In genomic region chr17:41687828-41688640, GRCh38 we compare ENCODE assay signal across 1 cellular context.
TF ChIP-seq lines count a peak whose summit lies in the region.

No MANE protein-coding gene starts in this region.

TF ChIP-seq in HEK293, 187 proteins besides CTCF, POLR2A, EP300 and RAD21 (continued from another document):
- TF ChIP-seq, protein P1, sequence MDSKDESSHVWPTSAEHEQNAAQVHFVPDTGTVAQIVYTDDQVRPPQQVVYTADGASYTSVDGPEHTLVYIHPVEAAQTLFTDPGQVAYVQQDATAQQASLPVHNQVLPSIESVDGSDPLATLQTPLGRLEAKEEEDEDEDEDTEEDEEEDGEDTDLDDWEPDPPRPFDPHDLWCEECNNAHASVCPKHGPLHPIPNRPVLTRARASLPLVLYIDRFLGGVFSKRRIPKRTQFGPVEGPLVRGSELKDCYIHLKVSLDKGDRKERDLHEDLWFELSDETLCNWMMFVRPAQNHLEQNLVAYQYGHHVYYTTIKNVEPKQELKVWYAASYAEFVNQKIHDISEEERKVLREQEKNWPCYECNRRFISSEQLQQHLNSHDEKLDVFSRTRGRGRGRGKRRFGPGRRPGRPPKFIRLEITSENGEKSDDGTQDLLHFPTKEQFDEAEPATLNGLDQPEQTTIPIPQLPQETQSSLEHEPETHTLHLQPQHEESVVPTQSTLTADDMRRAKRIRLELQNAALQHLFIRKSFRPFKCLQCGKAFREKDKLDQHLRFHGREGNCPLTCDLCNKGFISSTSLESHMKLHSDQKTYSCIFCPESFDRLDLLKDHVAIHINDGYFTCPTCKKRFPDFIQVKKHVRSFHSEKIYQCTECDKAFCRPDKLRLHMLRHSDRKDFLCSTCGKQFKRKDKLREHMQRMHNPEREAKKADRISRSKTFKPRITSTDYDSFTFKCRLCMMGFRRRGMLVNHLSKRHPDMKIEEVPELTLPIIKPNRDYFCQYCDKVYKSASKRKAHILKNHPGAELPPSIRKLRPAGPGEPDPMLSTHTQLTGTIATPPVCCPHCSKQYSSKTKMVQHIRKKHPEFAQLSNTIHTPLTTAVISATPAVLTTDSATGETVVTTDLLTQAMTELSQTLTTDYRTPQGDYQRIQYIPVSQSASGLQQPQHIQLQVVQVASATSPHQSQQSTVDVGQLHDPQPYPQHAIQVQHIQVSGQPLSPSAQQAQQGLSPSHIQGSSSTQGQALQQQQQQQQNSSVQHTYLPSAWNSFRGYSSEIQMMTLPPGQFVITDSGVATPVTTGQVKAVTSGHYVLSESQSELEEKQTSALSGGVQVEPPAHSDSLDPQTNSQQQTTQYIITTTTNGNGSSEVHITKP (tag by site-specific recombination; IDR thresholded peaks at IDR 0.05): peak; percentile 98
- TF ChIP-seq ZBTB7A (tag by site-specific recombination; IDR thresholded peaks at IDR 0.05; ENCODE audit: low read depth) (no peak), ZNF121 (tag by site-specific recombination; IDR thresholded peaks at IDR 0.05) (no peak), GLI2 (tag by site-specific recombination; IDR thresholded peaks at IDR 0.05; ENCODE audit: borderline replicate concordance, low read depth) (no peak), ZNF660 (tag by site-specific recombination; IDR thresholded peaks at IDR 0.05) (0 out of 2 replicates have a peak, but pooled peaks have one; percentile 68), ZNF837 (tag by site-specific recombination; IDR thresholded peaks at IDR 0.05) (no peak), MZF1 (tag by site-specific recombination; IDR thresholded peaks at IDR 0.05; ENCODE audit: borderline replicate concordance) (0 out of 2 replicates have a peak, but pooled peaks have one; percentile 55), OSR2 (tag by site-specific recombination; IDR thresholded peaks at IDR 0.05) (no peak), KLF16 (tag by site-specific recombination; IDR thresholded peaks at IDR 0.05) (peak; percentile 43; the same call in 1 of the 2 replicates), ZNF785 (tag by site-specific recombination; IDR thresholded peaks at IDR 0.05) (no peak), ZNF561 (tag by site-specific recombination; IDR thresholded peaks at IDR 0.05; ENCODE audit: borderline replicate concordance) (peak; percentile 81), ZBTB1 (tag by site-specific recombination; IDR thresholded peaks at IDR 0.05) (0 out of 2 replicates have a peak, but pooled peaks have one; percentile 5), ZNF449 (tag by site-specific recombination; IDR thresholded peaks at IDR 0.05) (peak; percentile 28; the same call in 1 of the 2 replicates), ZIC2 (tag by site-specific recombination; IDR thresholded peaks at IDR 0.05) (peak; percentile 59), MYNN (tag by site-specific recombination; IDR thresholded peaks at IDR 0.05; ENCODE audit: borderline replicate concordance) (no peak), KLF10 (tag by site-specific recombination; IDR thresholded peaks at IDR 0.05) (no peak), ZNF776 (tag by site-specific recombination; IDR thresholded peaks at IDR 0.05; ENCODE audit: borderline replicate concordance) (no peak), ZNF302 (tag by site-specific recombination; IDR thresholded peaks at IDR 0.05; ENCODE audit: low read depth) (no peak), ZFP69B (tag by site-specific recombination; IDR thresholded peaks at IDR 0.05) (peak; percentile 62; the same call in 1 of the 2 replicates), ZNF37A (tag by site-specific recombination; IDR thresholded peaks at IDR 0.05) (no peak), ZNF155 (tag by site-specific recombination; IDR thresholded peaks at IDR 0.05) (no peak), PRDM6 (tag by site-specific recombination; IDR thresholded peaks at IDR 0.05) (no peak), YY1 (tag by site-specific recombination; IDR thresholded peaks at IDR 0.05) (no peak), ZNF585B (tag by site-specific recombination; IDR thresholded peaks at IDR 0.05) (no peak), ZNF416 (tag by site-specific recombination; IDR thresholded peaks at IDR 0.05) (no peak), ZNF623 (tag by site-specific recombination; IDR thresholded peaks at IDR 0.05) (no peak), FEZF1 (tag by site-specific recombination; IDR thresholded peaks at IDR 0.05) (no peak), ZBTB48 (tag by site-specific recombination; IDR thresholded peaks at IDR 0.05) (no peak), TCF7L2 (IDR thresholded peaks at IDR 0.05; ENCODE audit: borderline replicate concordance, low read depth, low read length) (0 out of 2 replicates have a peak, but pooled peaks have one; percentile 80)
- TF ChIP-seq, protein P2, sequence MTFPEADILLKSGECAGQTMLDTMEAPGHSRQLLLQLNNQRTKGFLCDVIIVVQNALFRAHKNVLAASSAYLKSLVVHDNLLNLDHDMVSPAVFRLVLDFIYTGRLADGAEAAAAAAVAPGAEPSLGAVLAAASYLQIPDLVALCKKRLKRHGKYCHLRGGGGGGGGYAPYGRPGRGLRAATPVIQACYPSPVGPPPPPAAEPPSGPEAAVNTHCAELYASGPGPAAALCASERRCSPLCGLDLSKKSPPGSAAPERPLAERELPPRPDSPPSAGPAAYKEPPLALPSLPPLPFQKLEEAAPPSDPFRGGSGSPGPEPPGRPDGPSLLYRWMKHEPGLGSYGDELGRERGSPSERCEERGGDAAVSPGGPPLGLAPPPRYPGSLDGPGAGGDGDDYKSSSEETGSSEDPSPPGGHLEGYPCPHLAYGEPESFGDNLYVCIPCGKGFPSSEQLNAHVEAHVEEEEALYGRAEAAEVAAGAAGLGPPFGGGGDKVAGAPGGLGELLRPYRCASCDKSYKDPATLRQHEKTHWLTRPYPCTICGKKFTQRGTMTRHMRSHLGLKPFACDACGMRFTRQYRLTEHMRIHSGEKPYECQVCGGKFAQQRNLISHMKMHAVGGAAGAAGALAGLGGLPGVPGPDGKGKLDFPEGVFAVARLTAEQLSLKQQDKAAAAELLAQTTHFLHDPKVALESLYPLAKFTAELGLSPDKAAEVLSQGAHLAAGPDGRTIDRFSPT (tag by site-specific recombination; IDR thresholded peaks at IDR 0.05): no peak
- TF ChIP-seq, protein P3, sequence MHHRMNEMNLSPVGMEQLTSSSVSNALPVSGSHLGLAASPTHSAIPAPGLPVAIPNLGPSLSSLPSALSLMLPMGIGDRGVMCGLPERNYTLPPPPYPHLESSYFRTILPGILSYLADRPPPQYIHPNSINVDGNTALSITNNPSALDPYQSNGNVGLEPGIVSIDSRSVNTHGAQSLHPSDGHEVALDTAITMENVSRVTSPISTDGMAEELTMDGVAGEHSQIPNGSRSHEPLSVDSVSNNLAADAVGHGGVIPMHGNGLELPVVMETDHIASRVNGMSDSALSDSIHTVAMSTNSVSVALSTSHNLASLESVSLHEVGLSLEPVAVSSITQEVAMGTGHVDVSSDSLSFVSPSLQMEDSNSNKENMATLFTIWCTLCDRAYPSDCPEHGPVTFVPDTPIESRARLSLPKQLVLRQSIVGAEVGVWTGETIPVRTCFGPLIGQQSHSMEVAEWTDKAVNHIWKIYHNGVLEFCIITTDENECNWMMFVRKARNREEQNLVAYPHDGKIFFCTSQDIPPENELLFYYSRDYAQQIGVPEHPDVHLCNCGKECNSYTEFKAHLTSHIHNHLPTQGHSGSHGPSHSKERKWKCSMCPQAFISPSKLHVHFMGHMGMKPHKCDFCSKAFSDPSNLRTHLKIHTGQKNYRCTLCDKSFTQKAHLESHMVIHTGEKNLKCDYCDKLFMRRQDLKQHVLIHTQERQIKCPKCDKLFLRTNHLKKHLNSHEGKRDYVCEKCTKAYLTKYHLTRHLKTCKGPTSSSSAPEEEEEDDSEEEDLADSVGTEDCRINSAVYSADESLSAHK (tag by site-specific recombination; IDR thresholded peaks at IDR 0.05): 0 out of 2 replicates have a peak, but pooled peaks have one; percentile 14
- TF ChIP-seq, protein P4, sequence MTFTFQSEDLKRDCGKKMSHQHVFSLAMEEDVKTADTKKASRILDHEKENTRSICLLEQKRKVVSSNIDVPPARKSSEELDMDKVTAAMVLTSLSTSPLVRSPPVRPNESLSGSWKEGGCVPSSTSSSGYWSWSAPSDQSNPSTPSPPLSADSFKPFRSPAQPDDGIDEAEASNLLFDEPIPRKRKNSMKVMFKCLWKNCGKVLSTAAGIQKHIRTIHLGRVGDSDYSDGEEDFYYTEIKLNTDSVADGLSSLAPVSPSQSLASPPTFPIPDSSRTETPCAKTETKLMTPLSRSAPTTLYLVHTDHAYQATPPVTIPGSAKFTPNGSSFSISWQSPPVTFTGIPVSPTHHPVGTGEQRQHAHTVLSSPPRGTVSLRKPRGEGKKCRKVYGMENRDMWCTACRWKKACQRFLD (tag by site-specific recombination; IDR thresholded peaks at IDR 0.05): no peak
TF ChIP-seq in HEK293: peak in this region for 34.
